1 cellular context compared by ENCODE assay signal in the genomic region with DNA sequence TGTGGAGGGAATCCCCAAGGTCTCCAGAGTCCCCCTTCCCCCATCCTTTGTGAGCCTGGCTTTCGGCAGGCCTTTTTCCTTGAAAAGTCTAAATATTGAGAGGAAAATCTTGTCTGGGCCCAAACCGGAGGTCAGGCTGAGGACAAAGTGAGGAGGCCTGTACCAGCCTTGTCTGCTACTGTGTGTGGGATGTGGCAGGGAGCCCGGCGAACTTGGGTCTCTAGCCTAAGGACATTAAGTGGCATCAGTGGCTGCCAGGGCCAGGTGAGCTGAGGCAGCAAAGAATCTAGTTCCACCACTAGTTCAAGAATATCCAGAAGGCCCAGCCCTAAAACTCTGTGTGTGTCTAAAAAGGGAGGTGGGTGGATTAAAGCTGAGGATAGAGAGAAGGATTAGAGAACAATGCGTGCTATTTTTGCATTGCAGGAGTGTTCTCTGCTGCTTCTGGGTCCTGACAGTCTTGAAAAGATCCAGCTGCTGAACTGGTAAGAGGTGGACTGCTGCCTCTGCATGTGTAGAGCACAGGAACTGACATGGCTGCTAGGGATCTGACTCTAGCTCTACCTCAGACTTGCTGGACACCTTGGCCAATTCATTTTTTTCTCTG.
TF ChIP-seq lines count a peak whose summit lies in the region.

No MANE protein-coding gene starts in this region.

TF ChIP-seq in HepG2, 621 proteins besides CTCF, POLR2A, EP300 and RAD21:
- peak; percentile 26; the same call in 1 of the 2 replicates for TF ChIP-seq ZFY (CRISPR knock-in tag; IDR thresholded peaks at IDR 0.05)
- no peak for TF ChIP-seq NFIB (CRISPR knock-in tag; IDR thresholded peaks at IDR 0.05; ENCODE audit: borderline replicate concordance)
- TF ChIP-seq ZNF264 (CRISPR knock-in tag; IDR thresholded peaks at IDR 0.05) = no peak
- no peak for TF ChIP-seq ZBTB20 (CRISPR knock-in tag; IDR thresholded peaks at IDR 0.05; ENCODE audit: borderline replicate concordance, low read depth)
- no peak for TF ChIP-seq SALL1 (CRISPR knock-in tag; IDR thresholded peaks at IDR 0.05)
- no peak for TF ChIP-seq CEBPG (CRISPR knock-in tag; IDR thresholded peaks at IDR 0.05)
- TF ChIP-seq, protein P1, sequence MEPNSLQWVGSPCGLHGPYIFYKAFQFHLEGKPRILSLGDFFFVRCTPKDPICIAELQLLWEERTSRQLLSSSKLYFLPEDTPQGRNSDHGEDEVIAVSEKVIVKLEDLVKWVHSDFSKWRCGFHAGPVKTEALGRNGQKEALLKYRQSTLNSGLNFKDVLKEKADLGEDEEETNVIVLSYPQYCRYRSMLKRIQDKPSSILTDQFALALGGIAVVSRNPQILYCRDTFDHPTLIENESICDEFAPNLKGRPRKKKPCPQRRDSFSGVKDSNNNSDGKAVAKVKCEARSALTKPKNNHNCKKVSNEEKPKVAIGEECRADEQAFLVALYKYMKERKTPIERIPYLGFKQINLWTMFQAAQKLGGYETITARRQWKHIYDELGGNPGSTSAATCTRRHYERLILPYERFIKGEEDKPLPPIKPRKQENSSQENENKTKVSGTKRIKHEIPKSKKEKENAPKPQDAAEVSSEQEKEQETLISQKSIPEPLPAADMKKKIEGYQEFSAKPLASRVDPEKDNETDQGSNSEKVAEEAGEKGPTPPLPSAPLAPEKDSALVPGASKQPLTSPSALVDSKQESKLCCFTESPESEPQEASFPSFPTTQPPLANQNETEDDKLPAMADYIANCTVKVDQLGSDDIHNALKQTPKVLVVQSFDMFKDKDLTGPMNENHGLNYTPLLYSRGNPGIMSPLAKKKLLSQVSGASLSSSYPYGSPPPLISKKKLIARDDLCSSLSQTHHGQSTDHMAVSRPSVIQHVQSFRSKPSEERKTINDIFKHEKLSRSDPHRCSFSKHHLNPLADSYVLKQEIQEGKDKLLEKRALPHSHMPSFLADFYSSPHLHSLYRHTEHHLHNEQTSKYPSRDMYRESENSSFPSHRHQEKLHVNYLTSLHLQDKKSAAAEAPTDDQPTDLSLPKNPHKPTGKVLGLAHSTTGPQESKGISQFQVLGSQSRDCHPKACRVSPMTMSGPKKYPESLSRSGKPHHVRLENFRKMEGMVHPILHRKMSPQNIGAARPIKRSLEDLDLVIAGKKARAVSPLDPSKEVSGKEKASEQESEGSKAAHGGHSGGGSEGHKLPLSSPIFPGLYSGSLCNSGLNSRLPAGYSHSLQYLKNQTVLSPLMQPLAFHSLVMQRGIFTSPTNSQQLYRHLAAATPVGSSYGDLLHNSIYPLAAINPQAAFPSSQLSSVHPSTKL (CRISPR knock-in tag; IDR thresholded peaks at IDR 0.05) = no peak
- no peak for TF ChIP-seq AGO1 (IDR thresholded peaks at IDR 0.05; ENCODE audit: low read depth, low read length, poor library complexity, severe bottlenecking)
